ENCODE assay signal across 1 cellular context in genomic region chrX:155998761-155999510, GRCh38.
TF ChIP-seq lines count a peak whose summit lies in the region.

No MANE protein-coding gene starts in this region.

TF ChIP-seq in K562, 482 proteins besides CTCF, POLR2A, EP300 and RAD21:
- TF ChIP-seq RAD51 (IDR thresholded peaks at IDR 0.05; ENCODE audit: borderline replicate concordance, low read depth) (no peak), FOXP1 (CRISPR knock-in tag; IDR thresholded peaks at IDR 0.05) (no peak), ATF4 (CRISPR knock-in tag; IDR thresholded peaks at IDR 0.05) (no peak)
TF ChIP-seq in K562: peak in this region for 0.
